Comparison of ENCODE assay signal across 9 cellular contexts in the genomic region with DNA sequence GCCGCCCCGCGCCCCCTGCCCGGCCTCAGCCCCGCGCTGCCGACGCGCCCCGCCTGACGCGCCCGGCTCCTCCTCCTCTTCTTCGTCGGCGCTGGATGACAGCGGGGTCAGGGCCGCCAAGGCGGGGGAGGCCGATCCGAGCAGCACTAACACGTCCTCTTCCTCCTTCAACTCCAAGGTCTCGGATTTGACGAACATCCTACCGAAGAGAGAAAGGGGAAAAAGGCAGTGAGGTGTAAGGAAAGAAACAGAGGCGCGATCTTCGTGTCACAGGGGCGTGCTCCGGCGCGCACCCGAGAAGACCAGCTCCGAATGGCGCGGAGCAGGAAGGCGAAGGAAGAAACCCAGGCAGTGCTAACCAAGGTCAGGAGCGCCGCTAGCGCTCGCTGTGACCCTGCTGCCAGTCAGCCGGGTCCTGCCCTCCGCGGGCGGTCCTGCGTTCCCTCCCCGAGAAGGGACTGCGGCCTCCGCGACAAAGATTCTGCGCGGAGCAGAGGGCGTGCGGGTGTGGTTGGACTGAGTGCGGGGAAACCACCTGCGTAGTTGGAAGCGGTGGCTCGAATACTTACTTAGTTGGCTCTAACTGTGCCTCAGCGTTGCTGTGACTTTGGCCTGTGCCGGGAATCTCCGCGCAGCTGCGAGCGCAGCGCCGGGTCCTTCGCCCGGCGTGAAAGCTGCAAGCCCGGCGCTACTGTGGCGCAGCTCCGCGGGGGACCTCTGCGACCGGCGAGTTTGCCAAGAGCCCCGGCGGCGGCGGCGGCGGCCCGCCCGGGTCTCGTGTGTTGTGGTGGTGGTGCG. TPM values are rescaled to one million over a fixed set of nuclear protein-coding genes. Genes with fewer than 3 reads are reported as not detected.
A peak's percentile ranks its signal among the peaks of the same experiment; 100 is the strongest.
DNase-seq lines count a peak whose midpoint lies in the region; ATAC-seq, FAIRE-seq and TF ChIP-seq lines count a peak whose summit lies in the region.
"Had no signal": no experiment of that assay in that cellular context is flagged by ENCODE, and none has a peak within 500 bp of the region (broad histone marks: within the 10 kb centered on the region; RNA-seq: fewer than 3 reads in every experiment).

No MANE protein-coding gene starts in this region.

- ATAC-seq in activated CD4-positive, alpha-beta T cell treated with anti-CD3 and anti-CD28 coated beads for 36 hours = peak; percentile 68

- peaks cover 5% of the 10 kb centered on the region for H3K9me3 Mint-ChIP-seq in activated CD4-positive, alpha-beta T cell treated with anti-CD3 and anti-CD28 coated beads for 36 hours (ENCODE audit: low read depth)
- H3K9me3 Mint-ChIP-seq in activated CD4-positive, alpha-beta memory T cell treated with anti-CD3 and anti-CD28 coated beads, Interleukin-2, amount 10 ng/mL, durations not matched to agents 7 days and 5 days = no peaks in the 10 kb centered on the region

- no peak for FAIRE-seq in frontal cortex (lab: Jason Lieb, UNC)
- no peak for FAIRE-seq in RCC 7860 (lab: Jason Lieb, UNC)

- H3K79me2 ChIP-seq in GM23248 (ENCODE audit: insufficient read depth) = no peaks in the 10 kb centered on the region
- no peaks in the 10 kb centered on the region for H3K79me2 ChIP-seq in osteoblast (ENCODE audit: insufficient read depth, low read length)

- H3K27me3 Mint-ChIP-seq in activated CD4-positive, alpha-beta T cell treated with anti-CD3 and anti-CD28 coated beads for 36 hours = peaks cover 80% of the 10 kb centered on the region
- peaks cover 90% of the 10 kb centered on the region for H3K27me3 Mint-ChIP-seq in activated CD4-positive, alpha-beta memory T cell treated with anti-CD3 and anti-CD28 coated beads, Interleukin-2, amount 10 ng/mL, durations not matched to agents 7 days and 5 days

- no peaks in the 10 kb centered on the region for H4K20me1 ChIP-seq in GM23248 (ENCODE audit: insufficient read depth)
- H4K20me1 ChIP-seq in osteoblast (ENCODE audit: insufficient read depth, low read length) = no peaks in the 10 kb centered on the region

- H3K9me3 ChIP-seq in GM23248 (ENCODE audit: low read depth) (no peaks in the 10 kb centered on the region), osteoblast (ENCODE audit: low read depth, low read length) (no peaks in the 10 kb centered on the region)

- no peaks in the 10 kb centered on the region for H3K9me2 ChIP-seq in GM23248 (ENCODE audit: insufficient read depth)

- H3K4me1 ChIP-seq in GM23248 (ENCODE audit: insufficient read depth) (0 out of 2 replicates have a peak, but pooled peaks cover 3% of the 10 kb centered on the region), osteoblast (ENCODE audit: insufficient read depth, low read length) (peaks cover 12% of the 10 kb centered on the region)

- in situ Hi-C loops in GM23248 (cut with MboI) = no loop called here

- H3K27ac Mint-ChIP-seq in activated CD4-positive, alpha-beta T cell treated with anti-CD3 and anti-CD28 coated beads for 36 hours = peak overlapping the region; percentile 67
- peak overlapping the region; percentile 47 for H3K27ac Mint-ChIP-seq in activated CD4-positive, alpha-beta memory T cell treated with anti-CD3 and anti-CD28 coated beads, Interleukin-2, amount 10 ng/mL, durations not matched to agents 7 days and 5 days

- peak overlapping the region; percentile 76 for H3K4me3 ChIP-seq in GM23248
- H3K4me3 ChIP-seq in osteoblast (ENCODE audit: insufficient read depth, low read length) = peak overlapping the region; percentile 71

- H3K36me3 Mint-ChIP-seq in activated CD4-positive, alpha-beta T cell treated with anti-CD3 and anti-CD28 coated beads for 36 hours (ENCODE audit: low read depth) = no peaks in the 10 kb centered on the region
- peaks cover 7% of the 10 kb centered on the region for H3K36me3 Mint-ChIP-seq in activated CD4-positive, alpha-beta memory T cell treated with anti-CD3 and anti-CD28 coated beads, Interleukin-2, amount 10 ng/mL, durations not matched to agents 7 days and 5 days (ENCODE audit: low read depth)

- CTCF ChIA-PET in activated CD4-positive, alpha-beta T cell treated with anti-CD3 and anti-CD28 coated beads for 36 hours (lab: Charles Lee) = interaction anchor here (0.9 kb wide), 1 partner anchor 229 kb away, joined by 4 read pairs; no protein-coding TSS in a partner anchor
- CTCF ChIA-PET in activated CD4-positive, alpha-beta memory T cell treated with anti-CD3 and anti-CD28 coated beads, Interleukin-2, amount 10 ng/mL, durations not matched to agents 7 days and 5 days (lab: Charles Lee) = interaction anchor here (2.4 kb wide), 1 partner anchor 9 kb away, joined by 10 read pairs; no protein-coding TSS in a partner anchor

- H3K27me3 ChIP-seq in GM23248 (replicated peaks; ENCODE audit: insufficient read depth) (peaks cover 100% of the 10 kb centered on the region), osteoblast (ENCODE audit: insufficient read depth, low read length) (peaks cover 97% of the 10 kb centered on the region)

- TF ChIP-seq CTCF in osteoblast (IDR thresholded peaks at IDR 0.05; ENCODE audit: extremely low read depth, low read depth, low read length) = no peak

- H3K4me2 ChIP-seq in GM23248 (ENCODE audit: unreplicated experiment) (peak overlapping the region; percentile 98), osteoblast (ENCODE audit: insufficient read depth, low read length) (peak overlapping the region; percentile 92)

- no peak overlapping the region for H3K27ac ChIP-seq in GM23248
- H3K27ac ChIP-seq in osteoblast (ENCODE audit: low read depth, low read length) = no peak overlapping the region

- DNase-seq in activated CD4-positive, alpha-beta T cell treated with anti-CD3 and anti-CD28 coated beads for 36 hours = peak; percentile 76
- no peak for DNase-seq in activated CD4-positive, alpha-beta T cell treated with anti-CD3 and anti-CD28 coated beads for 1 hour
- DNase-seq in GM23248 (peak; percentile 62), KG1 (lab: John Stamatoyannopoulos, UW) (peak; percentile 52), frontal cortex (ENCODE audit: low spot score in 2 of 2) (peak; percentile 43 to 55), osteoblast (ENCODE audit: insufficient read length, low spot score, missing footprints) (peak; percentile 89), RCC 7860 (ENCODE audit: low spot score) (no peak)
- peak; percentile 47 for DNase-seq in activated CD4-positive, alpha-beta memory T cell treated with anti-CD3 and anti-CD28 coated beads, Interleukin-2, amount 10 ng/mL, durations not matched to agents 7 days and 5 days

- 1% methylated on average over 74 of the region's 87 CpGs for WGBS in GM23248 (ENCODE audit: low coverage in 1 of 2, low lambda C conversion rate in 2 of 2, missing lambda C conversion rate in 2 of 2), 2 experiments

- H3K9ac ChIP-seq in GM23248 = no peak overlapping the region

- H2AFZ ChIP-seq in GM23248 (peak overlapping the region; percentile 84), osteoblast (ENCODE audit: low read length) (peak overlapping the region; percentile 86)

- peaks cover 46% of the 10 kb centered on the region for H3K4me1 Mint-ChIP-seq in activated CD4-positive, alpha-beta T cell treated with anti-CD3 and anti-CD28 coated beads for 36 hours
- peaks cover 64% of the 10 kb centered on the region for H3K4me1 Mint-ChIP-seq in activated CD4-positive, alpha-beta memory T cell treated with anti-CD3 and anti-CD28 coated beads, Interleukin-2, amount 10 ng/mL, durations not matched to agents 7 days and 5 days

- intact Hi-C loops in activated CD4-positive, alpha-beta T cell treated with anti-CD3 and anti-CD28 coated beads for 36 hours (cut with DNase I, micrococcal nuclease) = loop anchor here (1.0 kb wide), 3 partner anchors 8 to 284 kb away; partner anchors contain the start of gene AP1AR (in 1 of the 2)

- H3K4me3 Mint-ChIP-seq in activated CD4-positive, alpha-beta T cell treated with anti-CD3 and anti-CD28 coated beads for 36 hours = peak overlapping the region; percentile 89
- H3K4me3 Mint-ChIP-seq in activated CD4-positive, alpha-beta memory T cell treated with anti-CD3 and anti-CD28 coated beads, Interleukin-2, amount 10 ng/mL, durations not matched to agents 7 days and 5 days = peak overlapping the region; percentile 85

- no peaks in the 10 kb centered on the region for H3K36me3 ChIP-seq in GM23248 (ENCODE audit: low read depth)
- H3K36me3 ChIP-seq in osteoblast (ENCODE audit: insufficient read depth, low read length) = no peaks in the 10 kb centered on the region

- POLR2A ChIA-PET in activated CD4-positive, alpha-beta T cell treated with anti-CD3 and anti-CD28 coated beads for 36 hours (lab: Charles Lee) = no interaction called here
- POLR2A ChIA-PET in activated CD4-positive, alpha-beta memory T cell treated with anti-CD3 and anti-CD28 coated beads, Interleukin-2, amount 10 ng/mL, durations not matched to agents 7 days and 5 days (lab: Charles Lee) = interaction anchor here (0.9 to 1.2 kb wide), 3 partner anchors 9 to 241 kb away, joined by 3 to 4 read pairs (median 3); partner anchors contain the start of gene TIFA

- no peaks in the 10 kb centered on the region for H3F3A ChIP-seq in GM23248 (ENCODE audit: insufficient read depth)

RNA-seq across cellular contexts. Expression of gene NEUROG2, which starts 0.5 kb away (rescaled TPM):
- total RNA-seq in activated CD4-positive, alpha-beta T cell treated with anti-CD3 and anti-CD28 coated beads for 36 hours = under 1 TPM in 1 of 2 experiments, not detected in 1; 0.11 TPM
- total RNA-seq in GM23248 (2014; rRNA removed; shearing (Covaris generic)) = not detected in 2 replicates
- not detected in 2 replicates for polyA plus RNA-seq in GM23248 (2016; fragmentation: Nextera tagmentation; extraction: Ambion mirVana)
- total RNA-seq in activated CD4-positive, alpha-beta memory T cell treated with anti-CD3 and anti-CD28 coated beads, Interleukin-2, amount 10 ng/mL, durations not matched to agents 7 days and 5 days = not detected
- total RNA-seq in frontal cortex (36.7 TPM), osteoblast (not detected in 2 replicates)
- total RNA-seq: glomerular endothelial cell had no signal

Comparison
In these comparisons a context has a peak if more than half of its experiments do, and no peak if none do; other contexts are left out.
1. DNase-seq: peak in activated CD4-positive, alpha-beta T cell treated with anti-CD3 and anti-CD28 coated beads for 36 hours (single experiment), GM23248 (single experiment), KG1 (single experiment), activated CD4-positive, alpha-beta memory T cell treated with anti-CD3 and anti-CD28 coated beads, Interleukin-2, amount 10 ng/mL, durations not matched to agents 7 days and 5 days (single experiment), frontal cortex (2 of 2) and osteoblast (single experiment); none in activated CD4-positive, alpha-beta T cell treated with anti-CD3 and anti-CD28 coated beads for 1 hour (single experiment) and RCC 7860 (single experiment).
2. RNA of gene NEUROG2, which starts 0.5 kb away (total RNA-seq): 36.7 TPM in frontal cortex (single experiment); 0.11 TPM in activated CD4-positive, alpha-beta T cell treated with anti-CD3 and anti-CD28 coated beads for 36 hours, not detected in activated CD4-positive, alpha-beta memory T cell treated with anti-CD3 and anti-CD28 coated beads, Interleukin-2, amount 10 ng/mL, durations not matched to agents 7 days and 5 days, not detected in GM23248 and not detected in osteoblast; every median in the first group is over 10 times any median in the second.